In genomic region chr2:146138820-146139219, GRCh38 we compare ENCODE assay signal across 31 cellular contexts.
A peak's percentile ranks its signal among the peaks of the same experiment; 100 is the strongest.
DNase-seq lines count a peak whose midpoint lies in the region; ATAC-seq, FAIRE-seq and TF ChIP-seq lines count a peak whose summit lies in the region.
"Had no signal": no experiment of that assay in that cellular context is flagged by ENCODE, and none has a peak within 500 bp of the region (broad histone marks: within the 10 kb centered on the region; RNA-seq: fewer than 3 reads in every experiment).

No MANE protein-coding gene starts in this region.

- H3K36me3 ChIP-seq in HepG2 (replicated peaks in 1 of 2; ENCODE audit: control insufficient read depth in 1 of 2, insufficient read depth in 2 of 2, low read length in 2 of 2): no peaks in the 10 kb centered on the region
- no peaks in the 10 kb centered on the region for H3K36me3 ChIP-seq in right lobe of liver
- H3K36me3 ChIP-seq in IMR-90 (ENCODE audit: control insufficient read depth, insufficient read depth, low read length): no peaks in the 10 kb centered on the region
- H3K36me3 ChIP-seq: BE2C; BLaER1; BLaER1 treated with 17β-estradiol and CSF1 and Interleukin-3, amounts not matched to agents 10 nM and 100 nM had no signal

- no peak overlapping the region for H3K4me2 ChIP-seq in HepG2 (ENCODE audit: low read depth, low read length)
- no peak overlapping the region for H3K4me2 ChIP-seq in IMR-90 (ENCODE audit: low read depth, low read length)
- H3K4me2 ChIP-seq: A549; BLaER1; BLaER1 treated with 17β-estradiol and CSF1 and Interleukin-3, amounts not matched to agents 10 nM and 100 nM had no signal

- H3K23ac ChIP-seq in IMR-90 (ENCODE audit: low read depth, low read length): no peak overlapping the region

- intact Hi-C loops in HepG2 (cut with micrococcal nuclease; ENCODE audit: unreplicated experiment): no loop called here
- intact Hi-C loops in right lobe of liver (cut with DNase I): no loop called here
- intact Hi-C loops in IMR-90 (cut with micrococcal nuclease): no loop called here

- TF ChIP-seq EP300 in HepG2 (IDR thresholded peaks at IDR 0.05; ENCODE audit: low read depth in 2 of 2, low read length in 2 of 2): no peak
- no peak for TF ChIP-seq EP300 in HepG2 (CRISPR knock-in tag; IDR thresholded peaks at IDR 0.05; ENCODE audit: borderline replicate concordance)

- CTCF ChIA-PET in HepG2 (lab: Yijun Ruan, JAX; ENCODE audit: low intra/inter-chr PET ratio, low total read pairs): no interaction called here
- CTCF ChIA-PET in IMR-90 (lab: Yijun Ruan, JAX): no interaction called here

- in situ Hi-C loops in HepG2 (cut with HindIII; ENCODE audit: extremely low pct_ligation_motif_present, low pct_unique_long_range_greater_than_20kb) (no loop called here), IMR-90 (cut with MboI; ENCODE audit: low sequenced_read_pairs) (no loop called here)

- H2AK9ac ChIP-seq in IMR-90 (replicated peaks; ENCODE audit: low read depth, low read length, poor library complexity): no peak overlapping the region

- POLR2A ChIA-PET in HepG2 (lab: Yijun Ruan, JAX) (no interaction called here), IMR-90 (lab: Charles Lee; ENCODE audit: unreplicated experiment) (no interaction called here)

- H2AFZ ChIP-seq in HepG2 (ENCODE audit: low read length): no peak overlapping the region
- H2AFZ ChIP-seq in IMR-90 (replicated peaks; ENCODE audit: low read length, poor library complexity): no peak overlapping the region

- no peak overlapping the region for H2BK120ac ChIP-seq in IMR-90 (ENCODE audit: low read depth, low read length)

- H4K20me1 ChIP-seq in HepG2 (ENCODE audit: insufficient read depth, low read length) (no peaks in the 10 kb centered on the region), IMR-90 (ENCODE audit: insufficient read depth, low read length) (no peaks in the 10 kb centered on the region)
- H4K20me1 ChIP-seq: BLaER1; BLaER1 treated with 17β-estradiol and CSF1 and Interleukin-3, amounts not matched to agents 10 nM and 100 nM had no signal

- WGBS in HepG2 (ENCODE audit: low lambda C conversion rate): 28% methylated on average over 3 of the region's 3 CpGs
- WGBS in right lobe of liver (ENCODE audit: insufficient coverage, low coverage, low lambda C conversion rate, missing lambda C conversion rate): 88% methylated on average over 2 of the region's 3 CpGs
- WGBS in IMR-90 (ENCODE audit: extremely low coverage in 2 of 2, insufficient read length in 1 of 2), 2 experiments: no CpG with 5 or more reads among the region's 3 CpGs

- dilution Hi-C loops in IMR-90 (cut with HindIII; ENCODE audit: low sequenced_read_pairs, unreplicated experiment): no loop called here

- H3K9ac ChIP-seq in HepG2 (ENCODE audit: insufficient read depth, low read depth, low read length) (no peak overlapping the region), IMR-90 (ENCODE audit: low read depth, low read length) (no peak overlapping the region)
- H3K9ac ChIP-seq: BLaER1; BLaER1 treated with 17β-estradiol and CSF1 and Interleukin-3, amounts not matched to agents 10 nM and 100 nM had no signal

- H3K56ac ChIP-seq in IMR-90 (ENCODE audit: extremely low read depth, insufficient read depth, low read length): no peak overlapping the region

- TF ChIP-seq RAD21 in HepG2 (CRISPR knock-in tag; IDR thresholded peaks at IDR 0.05) (no peak), IMR-90 (IDR thresholded peaks at IDR 0.05; ENCODE audit: low read length) (no peak)

- H3K79me2 ChIP-seq in HepG2 (ENCODE audit: insufficient read depth, low read length): no peaks in the 10 kb centered on the region

- H2BK5ac ChIP-seq in IMR-90 (ENCODE audit: low read depth, low read length, poor library complexity, severe bottlenecking): no peak overlapping the region

- H3K14ac ChIP-seq in IMR-90 (replicated peaks; ENCODE audit: low read depth, low read length): no peak overlapping the region

- no peaks in the 10 kb centered on the region for H3K27me3 ChIP-seq in HepG2 (ENCODE audit: control insufficient read depth in 1 of 2, insufficient read depth in 2 of 2, low read length in 2 of 2)
- H3K27me3 ChIP-seq in right lobe of liver: no peaks in the 10 kb centered on the region
- no peaks in the 10 kb centered on the region for H3K27me3 ChIP-seq in IMR-90 (ENCODE audit: control insufficient read depth, insufficient read depth, low read length)
- H3K27me3 ChIP-seq: BE2C; BLaER1; BLaER1 treated with 17β-estradiol and CSF1 and Interleukin-3, amounts not matched to agents 10 nM and 100 nM had no signal

- ATAC-seq in HepG2 (no peak), right lobe of liver (no peak), IMR-90 (ENCODE audit: low read depth) (no peak)
- ATAC-seq: A549; CD8-positive, alpha-beta T cell had no signal

- DNase-seq in HepG2 (ENCODE audit: low spot score): no peak
- no peak for DNase-seq in right lobe of liver
- no peak for DNase-seq in IMR-90
- no peak for DNase-seq in H54 (ENCODE audit: insufficient read length, low spot score)
- DNase-seq: 8988T; ACHN; AML-193; BE2C; C1 segment of cervical spinal cord; Caco-2; Calu3; CD4-positive, alpha-beta memory T cell; CD4-positive, alpha-beta T cell; CD4-positive, CD25-positive, alpha-beta regulatory T cell; CD8-positive, alpha-beta memory T cell; CD8-positive, alpha-beta T cell; COR-L47; DMS 273 treated with DMSO at 0.1 percent for 48 hours; DMS153; DMS53; DMS79; DMS79 treated with DMSO at 0.1 percent for 48 hours; DND-41; EL had no signal

- H4K8ac ChIP-seq in IMR-90 (ENCODE audit: low read depth in 2 of 2, low read length in 2 of 2): no peak overlapping the region

- BruUV-seq in HepG2 (replicated peaks; lab: Mats Ljungman, UMichigan) (no TSS peak), IMR-90 (replicated peaks; lab: Mats Ljungman, UMichigan) (no TSS peak)

- TF ChIP-seq CTCF in HepG2 (CRISPR knock-in tag; IDR thresholded peaks at IDR 0.05): no peak
- no peak for TF ChIP-seq CTCF in right lobe of liver (IDR thresholded peaks at IDR 0.05)
- TF ChIP-seq CTCF in IMR-90 (conservative IDR thresholded peaks at IDR 0.05; ENCODE audit: low read depth, low read length): no peak

- no peak overlapping the region for H3K4ac ChIP-seq in IMR-90 (ENCODE audit: low read depth, low read length)

- H2BK15ac ChIP-seq in IMR-90 (ENCODE audit: low read depth, low read length): no peak overlapping the region

- no peak overlapping the region for H3K18ac ChIP-seq in IMR-90 (ENCODE audit: low read depth, low read length)

- H3K4me3 ChIP-seq in HepG2 (replicated peaks in 1 of 3; ENCODE audit: insufficient read depth in 1 of 3, low read depth in 2 of 3, low read length in 3 of 3) (no peak overlapping the region), right lobe of liver (no peak overlapping the region), IMR-90 (ENCODE audit: insufficient read depth, low read depth, low read length) (no peak overlapping the region)
- H3K4me3 ChIP-seq: A549; BLaER1; BLaER1 treated with 17β-estradiol and CSF1 and Interleukin-3, amounts not matched to agents 10 nM and 100 nM had no signal

- H3K4me1 ChIP-seq in HepG2 (ENCODE audit: insufficient read depth, low read length) (no peaks in the 10 kb centered on the region), right lobe of liver (no peaks in the 10 kb centered on the region), IMR-90 (ENCODE audit: control insufficient read depth, insufficient read depth, low read length) (no peaks in the 10 kb centered on the region)
- H3K4me1 ChIP-seq: A549; BE2C; BLaER1; BLaER1 treated with 17β-estradiol and CSF1 and Interleukin-3, amounts not matched to agents 10 nM and 100 nM; Caco-2 had no signal

- H3K9me3 ChIP-seq in HepG2 (ENCODE audit: low read length): no peaks in the 10 kb centered on the region
- no peaks in the 10 kb centered on the region for H3K9me3 ChIP-seq in right lobe of liver
- no peaks in the 10 kb centered on the region for H3K9me3 ChIP-seq in IMR-90 (ENCODE audit: control insufficient read depth, insufficient read depth, low read length)
- H3K9me3 ChIP-seq: A549; BE2C; BLaER1; BLaER1 treated with 17β-estradiol and CSF1 and Interleukin-3, amounts not matched to agents 10 nM and 100 nM; Caco-2 had no signal

- H3K79me1 ChIP-seq in IMR-90 (ENCODE audit: low read depth in 1 of 2, low read length in 2 of 2): no peaks in the 10 kb centered on the region

- no peak for FAIRE-seq in HepG2 (lab: Jason Lieb, UNC)
- no peak for FAIRE-seq in H54 (lab: Jason Lieb, UNC)
- FAIRE-seq: A204.1, A549, D721Med had no signal

- no peak overlapping the region for H4K5ac ChIP-seq in IMR-90 (ENCODE audit: low read depth, low read length)

- no peak overlapping the region for H2AK5ac ChIP-seq in IMR-90 (ENCODE audit: low read depth, low read length)

- H4K91ac ChIP-seq in IMR-90 (ENCODE audit: insufficient read depth, low read depth, low read length): no peak overlapping the region

- H2BK20ac ChIP-seq in IMR-90 (ENCODE audit: low read depth, low read length): no peak overlapping the region

- TF ChIP-seq POLR2A in HepG2 (IDR thresholded peaks at IDR 0.05; ENCODE audit: insufficient read depth in 1 of 2, low read depth in 2 of 2, low read length in 2 of 2): no peak
- no peak for TF ChIP-seq POLR2A in right lobe of liver (IDR thresholded peaks at IDR 0.05)
- no peak for TF ChIP-seq POLR2A in IMR-90 (IDR thresholded peaks at IDR 0.05; ENCODE audit: low read depth, low read length)
- TF ChIP-seq POLR2A in H54 (IDR thresholded peaks at IDR 0.05; ENCODE audit: low read depth, low read length): no peak

- no peaks in the 10 kb centered on the region for H3K9me1 ChIP-seq in IMR-90 (ENCODE audit: insufficient read depth, low read length)

- H3K27ac ChIP-seq in HepG2 (ENCODE audit: extremely low read length, insufficient read depth, low read length) (no peak overlapping the region), right lobe of liver (no peak overlapping the region), IMR-90 (ENCODE audit: insufficient read depth, low read length) (no peak overlapping the region)
- H3K27ac ChIP-seq: 22Rv1; A549; BLaER1; BLaER1 treated with 17β-estradiol and CSF1 and Interleukin-3, amounts not matched to agents 10 nM and 100 nM; C4-2B had no signal

TF ChIP-seq in HepG2, 621 proteins besides CTCF, POLR2A, EP300 and RAD21 (continues in another document):
- peak; percentile 60 to 72 for TF ChIP-seq MAFK (conservative IDR thresholded peaks at IDR 0.05 in 1 of 2, IDR thresholded peaks at IDR 0.05 in 1 of 2; ENCODE audit: low read length in 2 of 2)

TF ChIP-seq in IMR-90, 13 proteins besides CTCF, POLR2A, EP300 and RAD21:
- TF ChIP-seq MAFK (IDR thresholded peaks at IDR 0.05; ENCODE audit: low read depth, low read length) (peak; percentile 24; the same call in 1 of the 2 replicates), MXI1 (IDR thresholded peaks at IDR 0.05; ENCODE audit: borderline replicate concordance, low read depth, low read length) (no peak)
